ENCODE assay signal across 1 cellular context in genomic region chr6:132391391-132392291, GRCh38.
TF ChIP-seq lines count a peak whose summit lies in the region.

No MANE protein-coding gene starts in this region.

TF ChIP-seq in SK-N-SH, 30 proteins besides CTCF, POLR2A, EP300 and RAD21 (continued from another document):
- TF ChIP-seq JUND (IDR thresholded peaks at IDR 0.05) (peak; percentile 32; the same call in 1 of the 2 replicates), RCOR1 (IDR thresholded peaks at IDR 0.05; ENCODE audit: low read length) (no peak), FOXJ3 (CRISPR knock-in tag; IDR thresholded peaks at IDR 0.05) (no peak), SIN3A (IDR thresholded peaks at IDR 0.05; ENCODE audit: borderline replicate concordance, low read depth, low read length) (no peak), NFIC (IDR thresholded peaks at IDR 0.05; ENCODE audit: borderline replicate concordance) (peak; percentile 56; the same call in 1 of the 2 replicates), POLR2AphosphoS5 (IDR thresholded peaks at IDR 0.05; ENCODE audit: low read depth, low read length) (peak; percentile 48; the same call in 1 of the 2 replicates), YY1 (IDR thresholded peaks at IDR 0.05; ENCODE audit: low read depth) (no peak), NRF1 (IDR thresholded peaks at IDR 0.05; ENCODE audit: low read depth, low read length) (no peak), RXRA (IDR thresholded peaks at IDR 0.05; ENCODE audit: borderline replicate concordance, low read depth) (peak; percentile 49; the same call in 1 of the 2 replicates), CHD2 (IDR thresholded peaks at IDR 0.05; ENCODE audit: low read length, partially characterized antibody) (no peak), IRF3 (IDR thresholded peaks at IDR 0.05; ENCODE audit: low read depth, low read length) (no peak), MXI1 (IDR thresholded peaks at IDR 0.05; ENCODE audit: low read depth, low read length) (no peak), RFX5 (IDR thresholded peaks at IDR 0.05; ENCODE audit: low read length) (no peak), GABPA (IDR thresholded peaks at IDR 0.05; ENCODE audit: low read depth) (no peak), USF2 (IDR thresholded peaks at IDR 0.05; ENCODE audit: borderline replicate concordance, low read depth, low read length) (no peak), TAF1 (IDR thresholded peaks at IDR 0.05; ENCODE audit: borderline replicate concordance, low read depth, low read length) (peak; percentile 12; the same call in 1 of the 2 replicates), EZH2phosphoT487 (IDR thresholded peaks at IDR 0.05; ENCODE audit: borderline replicate concordance, low read depth) (no peak), PBX3 (IDR thresholded peaks at IDR 0.05) (peak; percentile 36)
